8 cellular contexts compared by ENCODE assay signal in the genomic region with DNA sequence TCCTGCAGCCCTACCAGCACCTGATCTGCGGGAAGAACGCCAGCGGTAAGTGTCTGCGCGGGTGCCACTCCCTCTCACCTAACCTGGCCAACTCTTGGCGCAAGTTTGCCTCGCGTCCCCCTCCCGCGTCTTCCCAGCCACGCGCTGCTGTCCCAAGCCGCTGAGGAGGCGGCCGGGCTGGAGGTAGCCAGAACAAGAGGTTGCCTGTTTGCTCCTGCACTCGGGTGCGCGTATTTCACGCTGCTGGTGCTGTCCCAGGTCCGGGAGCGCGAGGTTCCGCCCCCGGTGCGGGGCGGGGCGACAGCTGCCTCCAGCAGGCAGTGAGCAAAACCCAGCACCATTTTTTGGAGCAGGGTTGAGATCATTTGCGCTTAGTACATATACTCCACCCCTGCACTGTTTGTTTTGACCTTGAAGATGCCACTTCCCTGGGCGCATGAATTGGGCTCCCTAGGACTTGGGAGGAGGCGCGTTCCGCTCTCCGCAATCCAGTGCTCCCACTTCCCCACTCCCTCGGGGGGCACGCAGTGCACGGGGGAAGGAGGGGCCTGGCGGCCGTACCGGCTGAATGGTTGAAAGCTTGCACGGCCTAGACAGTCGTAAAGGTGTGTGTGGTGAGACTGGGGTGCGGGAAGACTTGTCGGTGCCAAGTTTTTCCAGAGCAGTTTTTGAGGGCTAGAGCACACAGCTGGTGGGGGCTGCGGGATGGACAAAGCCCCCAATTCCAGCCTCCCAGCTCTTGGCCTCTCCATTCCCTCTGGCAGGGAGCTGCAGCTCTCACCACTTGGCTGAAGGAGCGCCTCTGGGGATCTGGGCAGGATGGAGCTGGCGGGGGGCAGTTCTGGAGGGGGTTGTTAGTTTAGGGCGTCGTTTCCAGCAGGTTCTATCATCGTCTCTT.
A peak's percentile ranks its signal among the peaks of the same experiment; 100 is the strongest.
DNase-seq lines count a peak whose midpoint lies in the region; ATAC-seq and TF ChIP-seq lines count a peak whose summit lies in the region.

No MANE protein-coding gene starts in this region.

- no TSS peak for BruUV-seq in Calu3 (replicated peaks; lab: Mats Ljungman, UMichigan)

- H3K9me3 Mint-ChIP-seq in Calu3 (ENCODE audit: low read depth, unreplicated experiment) = no peaks in the 10 kb centered on the region
- H3K9me3 Mint-ChIP-seq in activated T-cell treated with anti-CD3 and anti-CD28 coated beads, Interleukin-2, amount 50 U/mL, for 24 hours = no peaks in the 10 kb centered on the region

- H3K4me1 Mint-ChIP-seq in Calu3 (ENCODE audit: low read depth, unreplicated experiment) = peaks cover 23% of the 10 kb centered on the region
- peaks cover 56% of the 10 kb centered on the region for H3K4me1 Mint-ChIP-seq in activated T-cell treated with anti-CD3 and anti-CD28 coated beads, Interleukin-2, amount 50 U/mL, for 24 hours (ENCODE audit: low read depth)

- 1 to 3% methylated on average over 35 to 40 of the region's 49 CpGs for WGBS in upper lobe of left lung, 2 donors

- H3K4me3 ChIP-seq in parathyroid adenoma (ENCODE audit: low read depth, low read length) = peak overlapping the region; percentile 92
- peak overlapping the region in 3 of 4 donors; percentile 48 to 59 (median 55) for H3K4me3 ChIP-seq in upper lobe of left lung

- TF ChIP-seq CTCF in Calu3 (IDR thresholded peaks at IDR 0.05; ENCODE audit: unreplicated experiment) (no peak), parathyroid adenoma (IDR thresholded peaks at IDR 0.05) (no peak), upper lobe of left lung (IDR thresholded peaks at IDR 0.05) (no peak)

- intact Hi-C loops in Calu3 (cut with micrococcal nuclease; ENCODE audit: unreplicated experiment) = no loop called here

- H3K36me3 Mint-ChIP-seq in Calu3 (ENCODE audit: insufficient read depth, unreplicated experiment) = peaks cover 19% of the 10 kb centered on the region
- peaks cover 3% of the 10 kb centered on the region for H3K36me3 Mint-ChIP-seq in activated T-cell treated with anti-CD3 and anti-CD28 coated beads, Interleukin-2, amount 50 U/mL, for 24 hours (ENCODE audit: low read depth)

- H3K9ac ChIP-seq in parathyroid adenoma = peak overlapping the region; percentile 20

- peak in 1 of 4 donors; percentile 12 for TF ChIP-seq POLR2A in upper lobe of left lung (IDR thresholded peaks at IDR 0.05)

- peaks cover 64% of the 10 kb centered on the region for H3K27me3 Mint-ChIP-seq in Calu3 (ENCODE audit: unreplicated experiment)
- peaks cover 9% of the 10 kb centered on the region for H3K27me3 Mint-ChIP-seq in activated T-cell treated with anti-CD3 and anti-CD28 coated beads, Interleukin-2, amount 50 U/mL, for 24 hours

- H3K27me3 ChIP-seq in parathyroid adenoma (ENCODE audit: control insufficient read depth, insufficient read depth, low read length) (no peaks in the 10 kb centered on the region), upper lobe of left lung (peaks cover 0 to 19% (median 8%) of the 10 kb centered on the region in 4 donors)

- H3K9me3 ChIP-seq in parathyroid adenoma (ENCODE audit: control insufficient read depth, low read length) = no peaks in the 10 kb centered on the region
- H3K9me3 ChIP-seq in upper lobe of left lung = no peaks in the 10 kb centered on the region

- H3K27ac ChIP-seq in parathyroid adenoma = peak overlapping the region; percentile 67
- no peak overlapping the region for H3K27ac ChIP-seq in upper lobe of left lung

- H3K4me3 Mint-ChIP-seq in Calu3 (ENCODE audit: low read depth, unreplicated experiment) = peak overlapping the region; percentile 91
- H3K4me3 Mint-ChIP-seq in activated T-cell treated with anti-CD3 and anti-CD28 coated beads, Interleukin-2, amount 50 U/mL, for 24 hours = peak overlapping the region; percentile 87

- CTCF ChIA-PET in Calu3 (lab: Charles Lee) = interaction anchor here (0.6 to 1.3 kb wide), 5 partner anchors 82 to 1195 kb away, joined by 3 to 4 read pairs (median 3); no protein-coding TSS in a partner anchor

- TF ChIP-seq EP300 in upper lobe of left lung (IDR thresholded peaks at IDR 0.05) = no peak

- H3K36me3 ChIP-seq in parathyroid adenoma (ENCODE audit: control insufficient read depth, insufficient read depth, low read length) (no peaks in the 10 kb centered on the region), upper lobe of left lung (no peaks in the 10 kb centered on the region)

- H3K79me2 ChIP-seq in parathyroid adenoma = peaks cover 25% of the 10 kb centered on the region

- DNase-seq in Calu3 = peak; percentile 43
- DNase-seq in NCI-H2171 (lab: John Stamatoyannopoulos, UW) = peak; percentile 50
- peak; percentile 87 for DNase-seq in activated T-cell treated with anti-CD3 and anti-CD28 coated beads, Interleukin-2, amount 50 U/mL, for 24 hours
- DNase-seq in fibroblast of gingiva (ENCODE audit: low read depth) = peak; percentile 5
- DNase-seq in upper lobe of left lung = peak; percentile 48 to 92

- no peak overlapping the region for H3K27ac Mint-ChIP-seq in Calu3 (ENCODE audit: unreplicated experiment)
- H3K27ac Mint-ChIP-seq in activated T-cell treated with anti-CD3 and anti-CD28 coated beads, Interleukin-2, amount 50 U/mL, for 24 hours = peak overlapping the region; percentile 88

- H3K4me2 ChIP-seq in parathyroid adenoma (ENCODE audit: low read length) = peak overlapping the region; percentile 91

- H2AFZ ChIP-seq in parathyroid adenoma = peak overlapping the region; percentile 64

- ATAC-seq in upper lobe of left lung (ENCODE audit: low FRiP score in 2 of 2) = peak in 1 of 2 donors; percentile 7
- no peak for ATAC-seq in GM21786 (IDR thresholded peaks at IDR 0.05; ENCODE audit: unreplicated experiment)
- ATAC-seq in GM18867 (IDR thresholded peaks at IDR 0.05; ENCODE audit: unreplicated experiment) = no peak

- H3K4me1 ChIP-seq in parathyroid adenoma = peaks cover 5% of the 10 kb centered on the region
- H3K4me1 ChIP-seq in upper lobe of left lung = peaks cover 34 to 42% (median 36%) of the 10 kb centered on the region in 4 donors

Comparison
In these comparisons a context has a peak if more than half of its experiments do, and no peak if none do; other contexts are left out.
1. DNase-seq: peak in every context shown above with its lines; median percentile 87 in activated T-cell treated with anti-CD3 and anti-CD28 coated beads, Interleukin-2, amount 50 U/mL, for 24 hours; 70 in upper lobe of left lung; 50 in NCI-H2171; 43 in Calu3; 5 in fibroblast of gingiva.